In genomic region chr2:26316041-26316440, GRCh38 we compare ENCODE assay signal across 8 cellular contexts. TPM values are rescaled to one million over a fixed set of nuclear protein-coding genes. Genes with fewer than 3 reads are reported as not detected.
DNase-seq lines count a peak whose midpoint lies in the region; ATAC-seq, FAIRE-seq and TF ChIP-seq lines count a peak whose summit lies in the region.
"Had no signal": no experiment of that assay in that cellular context is flagged by ENCODE, and none has a peak within 500 bp of the region (broad histone marks: within the 10 kb centered on the region; RNA-seq: fewer than 3 reads in every experiment).

No MANE protein-coding gene starts in this region.

- CTCF ChIA-PET in HepG2 (lab: Yijun Ruan, JAX; ENCODE audit: low intra/inter-chr PET ratio, low total read pairs) = interaction anchor here (1.5 to 2.0 kb wide), 2 partner anchors 14 to 153 kb away, joined by 8 to 9 read pairs; no protein-coding TSS in a partner anchor

- peak overlapping the region; percentile 49 for H3K27ac Mint-ChIP-seq in T-helper 17 cell

- in situ Hi-C loops in HepG2 (cut with HindIII; ENCODE audit: extremely low pct_ligation_motif_present, low pct_unique_long_range_greater_than_20kb) = loop anchor here (5.0 kb wide), 1 partner anchor 151 kb away; no protein-coding TSS in a partner anchor

- POLR2A ChIA-PET in HepG2 (lab: Yijun Ruan, JAX) = interaction anchor here (1.4 kb wide), 1 partner anchor 152 kb away, joined by 3 read pairs; no protein-coding TSS in a partner anchor

- no peaks in the 10 kb centered on the region for H3K27me3 Mint-ChIP-seq in T-helper 17 cell

- peak; percentile 30 for DNase-seq in EH (ENCODE audit: low read depth)
- no peak for DNase-seq in T-helper 17 cell
- peak; percentile 35 for DNase-seq in HepG2 (ENCODE audit: low spot score)
- DNase-seq in activated CD4-positive, alpha-beta T cell treated with anti-CD3 and anti-CD28 coated beads, Interleukin-2, amount 50 U/mL, for 4 hours = no peak
- DNase-seq in heart left ventricle = no peak
- DNase-seq: nucleus accumbens had no signal

- TF ChIP-seq RAD21 in Ishikawa (IDR thresholded peaks at IDR 0.05; ENCODE audit: low read depth) (peak; percentile 47), HepG2 (CRISPR knock-in tag; IDR thresholded peaks at IDR 0.05) (0 out of 2 replicates have a peak, but pooled peaks have one; percentile 36)

- H3K27ac ChIP-seq in HepG2 (ENCODE audit: extremely low read length, insufficient read depth, low read length) = no peak overlapping the region
- no peak overlapping the region for H3K27ac ChIP-seq in heart left ventricle

- H3K4me1 ChIP-seq in HepG2 (ENCODE audit: insufficient read depth, low read length) = no peaks in the 10 kb centered on the region
- H3K4me1 ChIP-seq in heart left ventricle = no peaks in the 10 kb centered on the region

- H2AFZ ChIP-seq in HepG2 (ENCODE audit: low read length) = no peak overlapping the region

- 4% methylated on average over 2 of the region's 2 CpGs for WGBS in HepG2 (ENCODE audit: low lambda C conversion rate)
- 67 to 83% (median 73%) methylated on average over 2 of the region's 2 CpGs for WGBS in heart left ventricle, 4 donors

- peaks cover 2% of the 10 kb centered on the region for H3K4me1 Mint-ChIP-seq in T-helper 17 cell

- BruUV-seq in HepG2 (replicated peaks; lab: Mats Ljungman, UMichigan) = no TSS peak

- H3K36me3 ChIP-seq in HepG2 (replicated peaks in 1 of 2; ENCODE audit: control insufficient read depth in 1 of 2, insufficient read depth in 2 of 2, low read length in 2 of 2) (no peaks in the 10 kb centered on the region), heart left ventricle (no peaks in the 10 kb centered on the region)

- H4K20me1 ChIP-seq in HepG2 (ENCODE audit: insufficient read depth, low read length) = no peaks in the 10 kb centered on the region

- no peak overlapping the region for H3K4me3 ChIP-seq in HepG2 (replicated peaks in 1 of 3; ENCODE audit: insufficient read depth in 1 of 3, low read depth in 2 of 3, low read length in 3 of 3)
- H3K4me3 ChIP-seq in heart left ventricle = no peak overlapping the region

- TF ChIP-seq CTCF in HepG2 (CRISPR knock-in tag; IDR thresholded peaks at IDR 0.05) (peak; percentile 66), heart left ventricle (IDR thresholded peaks at IDR 0.05) (peak in 1 of 12 donors; percentile 11)

- no peak overlapping the region for H3K4me2 ChIP-seq in HepG2 (ENCODE audit: low read depth, low read length)

- H3K9me3 ChIP-seq in T-helper 17 cell (ENCODE audit: control insufficient read depth, low read length, poor library complexity, severe bottlenecking) (no peaks in the 10 kb centered on the region), HepG2 (ENCODE audit: low read length) (no peaks in the 10 kb centered on the region), heart left ventricle (no peaks in the 10 kb centered on the region)

- FAIRE-seq in HepG2 (lab: Jason Lieb, UNC) = peak; percentile 60

- H3K36me3 Mint-ChIP-seq in T-helper 17 cell (ENCODE audit: low read depth) = peaks cover 2% of the 10 kb centered on the region

- no peaks in the 10 kb centered on the region for H3K79me2 ChIP-seq in HepG2 (ENCODE audit: insufficient read depth, low read length)

- peaks cover 10 to 69% of the 10 kb centered on the region in 2 experiments; a peak in 4 of 5 replicates for H3K27me3 ChIP-seq in HepG2 (ENCODE audit: control insufficient read depth in 1 of 2, insufficient read depth in 2 of 2, low read length in 2 of 2)
- no peaks in the 10 kb centered on the region for H3K27me3 ChIP-seq in heart left ventricle

- ATAC-seq in T-helper 17 cell = no peak
- peak; percentile 30; the same call in 2 of the 3 replicates for ATAC-seq in HepG2
- ATAC-seq in GM19395 (IDR thresholded peaks at IDR 0.05; ENCODE audit: unreplicated experiment) = no peak
- ATAC-seq in heart left ventricle = no peak

- no peak for TF ChIP-seq POLR2A in HepG2 (IDR thresholded peaks at IDR 0.05; ENCODE audit: insufficient read depth in 1 of 2, low read depth in 2 of 2, low read length in 2 of 2)
- no peak for TF ChIP-seq POLR2A in heart left ventricle (IDR thresholded peaks at IDR 0.05)

- intact Hi-C loops in HepG2 (cut with micrococcal nuclease; ENCODE audit: unreplicated experiment) (loop anchor here (2.0 kb wide), 2 partner anchors 15 to 153 kb away; no protein-coding TSS in a partner anchor), heart left ventricle (cut with DNase I) (no loop called here)

- TF ChIP-seq EP300 in Ishikawa (IDR thresholded peaks at IDR 0.05; ENCODE audit: borderline replicate concordance) = no peak
- no peak for TF ChIP-seq EP300 in HepG2 (IDR thresholded peaks at IDR 0.05; ENCODE audit: low read depth in 2 of 2, low read length in 2 of 2)
- TF ChIP-seq EP300 in HepG2 (CRISPR knock-in tag; IDR thresholded peaks at IDR 0.05; ENCODE audit: borderline replicate concordance) = no peak

- H3K4me3 Mint-ChIP-seq in T-helper 17 cell = no peak overlapping the region

- no peak overlapping the region for H3K9ac ChIP-seq in HepG2 (ENCODE audit: insufficient read depth, low read depth, low read length)

TF ChIP-seq in Ishikawa, 13 proteins besides CTCF, POLR2A, EP300 and RAD21 (continues in another document):
- TF ChIP-seq CREB1 (IDR thresholded peaks at IDR 0.05; ENCODE audit: low read depth) (no peak), ZBTB7A (IDR thresholded peaks at IDR 0.05; ENCODE audit: low read depth) (no peak)

TF ChIP-seq in HepG2, 621 proteins besides CTCF, POLR2A, EP300 and RAD21 (continues in another document):
- TF ChIP-seq ZSCAN30 (CRISPR knock-in tag; IDR thresholded peaks at IDR 0.05) (no peak), HNRNPUL1 (IDR thresholded peaks at IDR 0.05; ENCODE audit: low read depth, low read length) (no peak), IRX3 (CRISPR knock-in tag; IDR thresholded peaks at IDR 0.05; ENCODE audit: borderline replicate concordance, low read depth) (no peak), ZNF816 (CRISPR knock-in tag; IDR thresholded peaks at IDR 0.05; ENCODE audit: borderline replicate concordance) (no peak), KLF9 (CRISPR knock-in tag; IDR thresholded peaks at IDR 0.05; ENCODE audit: low read depth) (no peak)

RNA-seq across cellular contexts. Expression of gene SELENOI, which starts 29.9 kb away (rescaled TPM):
- total RNA-seq in T-helper 17 cell (10 to 100 TPM; 27.9 to 36.6 TPM), HepG2 (2016; rRNA removed; fragmentation: Illumina TruSeq; extraction: Trizol) (60.3 and 66.0 TPM in 2 replicates), heart left ventricle (10 to 100 TPM in 6 of 9 donors, 1 to 10 TPM in 3; 8.1 to 14.9 (median 12.0) TPM)
- total RNA-seq in HepG2 (2016; cell fraction: cytosol; rRNA removed; fragmentation: Illumina TruSeq; extraction: Trizol; ENCODE audit: low read depth) = 53.2 and 61.0 TPM in 2 replicates
- 59.1 and 65.9 TPM in 2 replicates for total RNA-seq in HepG2 (2016; cell fraction: insoluble cytoplasmic fraction; rRNA removed; fragmentation: Illumina TruSeq; extraction: Trizol)
- 17.7 and 19.5 TPM in 2 replicates for total RNA-seq in HepG2 (2016; cell fraction: membrane; rRNA removed; fragmentation: Illumina TruSeq; extraction: Trizol)
- total RNA-seq in HepG2 (2016; cell fraction: nucleus; rRNA removed; fragmentation: Illumina TruSeq; extraction: Trizol) = 79.5 and 91.4 TPM in 2 replicates
- polyA plus RNA-seq in HepG2 (2011; rRNA removed) (26.2 and 27.7 TPM in 2 replicates), heart left ventricle (10 to 100 TPM in 1 of 2 donors, 1 to 10 TPM in 1; 1.9 to 10.2 TPM)
- 23.3 and 35.2 TPM in 2 replicates for polyA plus RNA-seq in HepG2 (2011; cell fraction: cytosol; rRNA removed)
- polyA plus RNA-seq in HepG2 (2011; cell fraction: nucleus; rRNA removed) = 15.9 and 18.6 TPM in 2 replicates
- 33.8 and 36.9 TPM in 2 replicates for polyA plus RNA-seq in HepG2 (2012)
- 1.9 and 2.2 TPM in 2 replicates for polyA plus RNA-seq in HepG2 (2016; cell fraction: cytosol; fragmentation: Illumina TruSeq; extraction: Trizol; ENCODE audit: low read depth)
- polyA plus RNA-seq in HepG2 (2016; cell fraction: insoluble cytoplasmic fraction; fragmentation: Illumina TruSeq; extraction: Trizol; ENCODE audit: low read depth) = 20.1 and 21.1 TPM in 2 replicates
- polyA plus RNA-seq in HepG2 (2016; cell fraction: membrane; fragmentation: Illumina TruSeq; extraction: Trizol; ENCODE audit: low read depth) = 3.3 and 5.0 TPM in 2 replicates
- polyA plus RNA-seq in HepG2 (2016; cell fraction: nucleus; fragmentation: Illumina TruSeq; extraction: Trizol; ENCODE audit: insufficient read depth, low read depth) = 53.9 and 54.9 TPM in 2 replicates
- polyA minus RNA-seq in HepG2 (2011; rRNA and poly(A)+ RNA removed; ENCODE audit: low replicate concordance) = 296 and 353 TPM in 2 replicates
- 42.8 and 47.8 TPM in 2 replicates for polyA minus RNA-seq in HepG2 (2011; cell fraction: cytosol; rRNA and poly(A)+ RNA removed)
- polyA minus RNA-seq in HepG2 (2011; cell fraction: nucleus; rRNA and poly(A)+ RNA removed) = 103 and 112 TPM in 2 replicates

RNA-seq across cellular contexts. Expression of gene ADGRF3, which starts 30.5 kb away (rescaled TPM):
- total RNA-seq in T-helper 17 cell (1 to 10 TPM in 1 of 2 donors, under 1 TPM in 1; 0.97 to 1.3 TPM), HepG2 (2016; rRNA removed; fragmentation: Illumina TruSeq; extraction: Trizol) (0.14 and 0.40 TPM in 2 replicates), heart left ventricle (under 1 TPM in 2 of 9 donors, not detected in 7; 0.13 to 0.69 TPM)
- total RNA-seq in HepG2 (2016; cell fraction: cytosol; rRNA removed; fragmentation: Illumina TruSeq; extraction: Trizol; ENCODE audit: low read depth) = not detected in 2 replicates
- total RNA-seq in HepG2 (2016; cell fraction: insoluble cytoplasmic fraction; rRNA removed; fragmentation: Illumina TruSeq; extraction: Trizol) = 0.06 and 0.19 TPM in 2 replicates
- total RNA-seq in HepG2 (2016; cell fraction: membrane; rRNA removed; fragmentation: Illumina TruSeq; extraction: Trizol) = 0.17 and 0.34 TPM in 2 replicates
- total RNA-seq in HepG2 (2016; cell fraction: nucleus; rRNA removed; fragmentation: Illumina TruSeq; extraction: Trizol) = 0.37 and 0.41 TPM in 2 replicates
- polyA plus RNA-seq in HepG2 (2011; rRNA removed) (1.5 TPM in 2 replicates), heart left ventricle (under 1 TPM in 1 of 2 donors, not detected in 1; 0.08 TPM)
- 0.45 and 0.46 TPM in 2 replicates for polyA plus RNA-seq in HepG2 (2011; cell fraction: cytosol; rRNA removed)
- polyA plus RNA-seq in HepG2 (2011; cell fraction: nucleus; rRNA removed) = 6.4 and 6.8 TPM in 2 replicates
- 1.1 and 1.5 TPM in 2 replicates for polyA plus RNA-seq in HepG2 (2012)
- not detected in 2 replicates for polyA plus RNA-seq in HepG2 (2016; cell fraction: cytosol; fragmentation: Illumina TruSeq; extraction: Trizol; ENCODE audit: low read depth)
- 0.13 and 0.63 TPM in 2 replicates for polyA plus RNA-seq in HepG2 (2016; cell fraction: insoluble cytoplasmic fraction; fragmentation: Illumina TruSeq; extraction: Trizol; ENCODE audit: low read depth)
- polyA plus RNA-seq in HepG2 (2016; cell fraction: membrane; fragmentation: Illumina TruSeq; extraction: Trizol; ENCODE audit: low read depth) = 0.09 and 0.24 TPM in 2 replicates
- polyA plus RNA-seq in HepG2 (2016; cell fraction: nucleus; fragmentation: Illumina TruSeq; extraction: Trizol; ENCODE audit: insufficient read depth, low read depth) = 0.79 and 0.93 TPM in 2 replicates
- polyA minus RNA-seq in HepG2 (2011; rRNA and poly(A)+ RNA removed; ENCODE audit: low replicate concordance) = 0.98 and 2.5 TPM in 2 replicates
- 0.59 TPM in 1 of 2 replicates, not detected in the other for polyA minus RNA-seq in HepG2 (2011; cell fraction: cytosol; rRNA and poly(A)+ RNA removed)
- 0.90 and 1.4 TPM in 2 replicates for polyA minus RNA-seq in HepG2 (2011; cell fraction: nucleus; rRNA and poly(A)+ RNA removed)

Comparison
In these comparisons a context has a peak if more than half of its experiments do, and no peak if none do; other contexts are left out.
1. DNase-seq: peak in EH (single experiment) and HepG2 (single experiment); none in T-helper 17 cell (0 of 3), activated CD4-positive, alpha-beta T cell treated with anti-CD3 and anti-CD28 coated beads, Interleukin-2, amount 50 U/mL, for 4 hours (0 of 2) and heart left ventricle (0 of 5).